In the genomic region with DNA sequence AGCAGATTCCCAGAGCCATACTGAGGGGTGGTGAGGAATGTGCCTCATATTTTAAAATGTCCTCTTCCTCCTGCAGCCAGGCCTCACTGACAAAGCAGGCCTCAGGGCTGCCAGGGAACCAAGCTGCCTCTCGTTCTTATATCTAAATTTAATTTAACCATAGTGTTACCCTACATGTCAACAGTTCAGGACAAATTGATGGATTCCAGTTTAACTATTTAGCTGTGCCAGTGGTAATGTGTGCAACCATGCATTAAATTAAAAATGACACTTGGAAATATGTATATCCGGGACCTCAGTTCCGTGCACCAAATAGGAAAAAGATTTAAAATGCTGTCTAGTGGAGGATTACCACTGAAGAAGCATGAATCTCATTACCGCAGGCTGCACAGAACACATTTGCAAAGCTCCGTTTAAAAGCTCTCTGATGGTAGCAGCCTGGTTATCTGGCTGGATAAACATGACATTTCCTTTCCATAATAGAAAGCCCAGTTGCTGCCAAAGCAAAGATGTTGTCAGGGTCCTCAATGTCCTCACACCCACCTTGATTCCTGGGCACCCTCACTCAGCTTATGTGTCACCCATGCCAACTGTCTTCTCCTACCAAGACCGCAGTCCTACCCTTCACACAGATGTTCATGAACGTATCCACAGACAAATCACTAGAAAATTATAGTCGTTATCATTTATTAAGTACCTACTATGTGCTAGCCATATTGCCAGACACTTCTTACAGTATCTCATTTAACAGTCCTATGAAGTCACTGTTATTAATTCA, we compare ENCODE assay signal across 19 cellular contexts.
DNase-seq lines count a peak whose midpoint lies in the region; ATAC-seq and TF ChIP-seq lines count a peak whose summit lies in the region.
"Had no signal": no experiment of that assay in that cellular context is flagged by ENCODE, and none has a peak within 500 bp of the region (broad histone marks: within the 10 kb centered on the region; RNA-seq: fewer than 3 reads in every experiment).

No MANE protein-coding gene starts in this region.

- no peak overlapping the region for H3K4ac ChIP-seq in mesenchymal stem cell (ENCODE audit: low read depth in 1 of 2, low read length in 2 of 2)

- peak overlapping the region; percentile 46 for H2BK5ac ChIP-seq in mesenchymal stem cell (ENCODE audit: low read depth, low read length, poor library complexity, severe bottlenecking)

- H2BK15ac ChIP-seq in mesenchymal stem cell (ENCODE audit: low read depth, poor library complexity, severe bottlenecking): no peak overlapping the region

- DNase-seq in KBM-7 (peak; percentile 32), mesenchymal stem cell (no peak), smooth muscle cell (lab: John Stamatoyannopoulos, UW; ENCODE audit: unreplicated experiment) (no peak), EL (no peak), GOT3 (lab: John Stamatoyannopoulos, UW) (no peak)
- DNase-seq: activated CD4-positive, alpha-beta T cell treated with anti-CD3 and anti-CD28 coated beads, Interleukin-2, amount 50 U/mL, for 4 hours; activated gamma-delta T cell; DMS79; gastrocnemius medialis; NCI-H748 treated with DMSO at 0.1 percent for 48 hours; pancreas; sigmoid colon; stimulated activated naive CD4-positive, alpha-beta T cell; T-helper 17 cell had no signal

- H4K8ac ChIP-seq in mesenchymal stem cell (ENCODE audit: low read length): no peak overlapping the region

- no peaks in the 10 kb centered on the region for H3K79me2 ChIP-seq in smooth muscle cell (ENCODE audit: low read depth)

- 92% methylated on average over 7 of the region's 8 CpGs for WGBS in mesenchymal stem cell
- 48% methylated on average over 8 of the region's 8 CpGs for WGBS in smooth muscle cell (ENCODE audit: low lambda C conversion rate)

- peaks cover 19% of the 10 kb centered on the region for H3F3A ChIP-seq in smooth muscle cell (ENCODE audit: low read depth)

- H3K9ac ChIP-seq in mesenchymal stem cell (ENCODE audit: low read length): no peak overlapping the region
- peak overlapping the region; percentile 74 for H3K9ac ChIP-seq in smooth muscle cell (ENCODE audit: low read depth)

- H3K27ac ChIP-seq in angular gyrus (ENCODE audit: low read depth, low read length) (peak overlapping the region; percentile 42), mesenchymal stem cell (ENCODE audit: low read length, poor library complexity, severe bottlenecking) (peak overlapping the region; percentile 80), smooth muscle cell (ENCODE audit: low read depth) (peak overlapping the region; percentile 94)
- H3K27ac ChIP-seq: cardiac muscle cell, gastrocnemius medialis, HL-60, sigmoid colon had no signal

- H2BK12ac ChIP-seq in mesenchymal stem cell (ENCODE audit: low read length in 2 of 2): no peak overlapping the region

- no peak for ATAC-seq in GM18870 (IDR thresholded peaks at IDR 0.05; ENCODE audit: unreplicated experiment)
- ATAC-seq: gastrocnemius medialis, T-helper 17 cell had no signal

- no peak overlapping the region for H3K4me2 ChIP-seq in mesenchymal stem cell (ENCODE audit: low read length, poor library complexity, severe bottlenecking)
- peak overlapping the region; percentile 32 for H3K4me2 ChIP-seq in smooth muscle cell

- no peak overlapping the region for H3K14ac ChIP-seq in mesenchymal stem cell (ENCODE audit: low read length in 2 of 2)

- H3K4me3 ChIP-seq in mesenchymal stem cell (ENCODE audit: insufficient read depth in 1 of 2, low read depth in 1 of 2, low read length in 2 of 2) (no peak overlapping the region), smooth muscle cell (no peak overlapping the region)
- H3K4me3 ChIP-seq: cardiac muscle cell, gastrocnemius medialis, MG63, pancreas, sigmoid colon had no signal

- no peak overlapping the region for H3K23ac ChIP-seq in mesenchymal stem cell (ENCODE audit: low read length in 2 of 2)

- H4K20me1 ChIP-seq in smooth muscle cell (ENCODE audit: low read depth): no peaks in the 10 kb centered on the region

- no peak overlapping the region for H2BK120ac ChIP-seq in mesenchymal stem cell (ENCODE audit: low read depth, low read length)

- no peaks in the 10 kb centered on the region for H3K79me1 ChIP-seq in mesenchymal stem cell (replicated peaks; ENCODE audit: low read length, poor library complexity, severe bottlenecking)

- peaks cover 13% of the 10 kb centered on the region for H3K9me3 ChIP-seq in mesenchymal stem cell (ENCODE audit: control insufficient read depth, low read length)
- no peaks in the 10 kb centered on the region for H3K9me3 ChIP-seq in smooth muscle cell (replicated peaks; ENCODE audit: low read depth)
- H3K9me3 ChIP-seq: gastrocnemius medialis, MG63, pancreas, sigmoid colon had no signal

- peaks cover 0 to 96% of the 10 kb centered on the region in 2 experiments for H3K27me3 ChIP-seq in mesenchymal stem cell (ENCODE audit: control insufficient read depth in 1 of 2, insufficient read depth in 1 of 2, low read length in 2 of 2)
- H3K27me3 ChIP-seq in smooth muscle cell (ENCODE audit: low read depth): no peaks in the 10 kb centered on the region
- H3K27me3 ChIP-seq: cardiac muscle cell, MG63, pancreas, sigmoid colon had no signal

- no peak overlapping the region for H2AFZ ChIP-seq in mesenchymal stem cell (ENCODE audit: low read depth, low read length)
- peak overlapping the region; percentile 24 for H2AFZ ChIP-seq in smooth muscle cell (ENCODE audit: low read depth)

- TF ChIP-seq CTCF in smooth muscle cell (IDR thresholded peaks at IDR 0.05; ENCODE audit: borderline replicate concordance, insufficient read depth, poor library complexity, severe bottlenecking): no peak

- H3K18ac ChIP-seq in mesenchymal stem cell (ENCODE audit: low read depth in 1 of 2, low read length in 2 of 2): no peak overlapping the region

- H3K36me3 ChIP-seq in mesenchymal stem cell (ENCODE audit: control insufficient read depth in 1 of 2, insufficient read depth in 2 of 2, low read depth in 1 of 2, low read length in 2 of 2) (no peaks in the 10 kb centered on the region), smooth muscle cell (ENCODE audit: low read depth) (no peaks in the 10 kb centered on the region)
- H3K36me3 ChIP-seq: cardiac muscle cell, gastrocnemius medialis, MG63, pancreas, sigmoid colon had no signal

- in situ Hi-C loops in KBM-7 (cut with MboI; ENCODE audit: low pct_unique_long_range_greater_than_20kb, low sequenced_read_pairs): no loop called here

- H3K4me1 ChIP-seq in mesenchymal stem cell (ENCODE audit: control insufficient read depth, insufficient read depth, low read depth, low read length) (peaks cover 14% of the 10 kb centered on the region), smooth muscle cell (ENCODE audit: low read depth) (peaks cover 20% of the 10 kb centered on the region)
- H3K4me1 ChIP-seq: gastrocnemius medialis, pancreas, sigmoid colon had no signal

- H4K91ac ChIP-seq in mesenchymal stem cell (ENCODE audit: low read length): no peak overlapping the region

- peak overlapping the region; percentile 94 for H2AK5ac ChIP-seq in mesenchymal stem cell (ENCODE audit: low read length, severe bottlenecking)

Comparison
In these comparisons a context has a peak if more than half of its experiments do, and no peak if none do; other contexts are left out.
1. H3K27ac ChIP-seq: peak in every context shown above with its lines; median percentile 94 in smooth muscle cell; 80 in mesenchymal stem cell; 42 in angular gyrus.